In genomic region chr5:55724276-55724675, GRCh38 we compare ENCODE assay signal across 28 cellular contexts. TPM values are rescaled to one million over a fixed set of nuclear protein-coding genes. Genes with fewer than 3 reads are reported as not detected.
"Had no signal": no experiment of that assay in that cellular context is flagged by ENCODE, and none has a peak within 500 bp of the region (broad histone marks: within the 10 kb centered on the region; RNA-seq: fewer than 3 reads in every experiment).

No MANE protein-coding gene starts in this region.

- H3K27ac ChIP-seq: SK-N-MC, VCaP had no signal

- ATAC-seq: activated CD4-positive, alpha-beta T cell treated with anti-CD3 and anti-CD28 coated beads for 36 hours; Right ventricle myocardium inferior; T-cell had no signal

- FAIRE-seq: TTC549 had no signal

- H3K4me3 ChIP-seq: SK-N-MC had no signal

- DNase-seq: activated CD4-positive, alpha-beta memory T cell treated with anti-CD3 and anti-CD28 coated beads, Interleukin-2, amount 10 ng/mL, durations not matched to agents 7 days and 5 days; activated CD4-positive, alpha-beta T cell treated with anti-CD3 and anti-CD28 coated beads for 36 hours; activated CD4-positive, alpha-beta T cell treated with anti-CD3 and anti-CD28 coated beads, Interleukin-2, amount 50 U/mL, for 1 hour; activated gamma-delta T cell treated with Interleukin-2 at 50 U/mL for 16 hours; activated naive CD4-positive, alpha-beta T cell treated with anti-CD3 and anti-CD28 coated beads, Interleukin-2, amount 10 ng/mL, durations not matched to agents 7 days and 5 days; activated naive CD8-positive, alpha-beta T cell treated with anti-CD3 and anti-CD28 coated beads for 36 hours; activated T-cell treated with anti-CD3 and anti-CD28 coated beads for 4 hours; activated T-cell treated with anti-CD3 and anti-CD28 coated beads, Interleukin-2, amount 50 U/mL, for 48 hours; caudate nucleus; Kasumi-1; NCI-H1105 treated with DMSO at 0.1 percent for 48 hours; NCI-H1436 treated with DMSO at 0.1 percent for 48 hours; NCI-H187; NCI-H2107; NCI-H2171 treated with DMSO at 0.1 percent for 48 hours; NCI-H226; NCI-H526; NCI-H82; RPMI8226; T-cell; T1000 had no signal

RNA-seq across cellular contexts. Expression of gene DDX4, which starts 13.6 kb away (rescaled TPM):
- total RNA-seq: activated CD4-positive, alpha-beta T cell treated with anti-CD3 and anti-CD28 coated beads for 36 hours; activated CD8-positive, alpha-beta memory T cell treated with anti-CD3 and anti-CD28 coated beads for 36 hours; activated naive CD8-positive, alpha-beta T cell treated with anti-CD3 and anti-CD28 coated beads for 36 hours; NCI-H460; OCI-LY7; Right ventricle myocardium inferior; T-cell had no signal
